In the genomic region with DNA sequence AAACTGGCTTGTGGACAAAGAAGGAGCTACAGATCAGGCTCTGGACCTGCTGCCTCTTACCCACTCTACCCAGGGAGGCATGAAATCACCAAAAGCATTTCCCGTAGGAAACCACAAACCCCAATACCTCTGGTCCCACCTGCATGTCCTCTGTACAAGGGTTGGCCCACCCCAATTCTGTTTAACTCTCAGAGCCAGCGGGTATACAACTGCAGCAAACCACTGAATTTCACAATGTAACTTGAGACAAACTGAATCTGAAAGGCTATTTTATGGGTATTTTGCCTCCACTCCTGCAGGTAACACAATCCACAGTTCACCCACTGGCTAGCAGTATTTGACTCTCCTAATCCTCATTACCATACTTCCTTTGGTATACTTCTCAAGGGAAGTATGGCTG, we compare ENCODE assay signal across 9 cellular contexts. TPM values are rescaled to one million over a fixed set of nuclear protein-coding genes. Genes with fewer than 3 reads are reported as not detected.
DNase-seq lines count a peak whose midpoint lies in the region; ATAC-seq and TF ChIP-seq lines count a peak whose summit lies in the region.
"Had no signal": no experiment of that assay in that cellular context is flagged by ENCODE, and none has a peak within 500 bp of the region (broad histone marks: within the 10 kb centered on the region; RNA-seq: fewer than 3 reads in every experiment).

No MANE protein-coding gene starts in this region.

- DNase-seq in GF-D8 (lab: John Stamatoyannopoulos, UW) (peak; percentile 60), cerebellum (ENCODE audit: low spot score) (no peak), T-helper 9 cell (no peak), putamen (ENCODE audit: low spot score) (no peak), A172 (ENCODE audit: low spot score) (no peak)

- ATAC-seq in GM19468 (IDR thresholded peaks at IDR 0.05; ENCODE audit: extremely low read depth, unreplicated experiment) (peak; percentile 71), HG03159 (IDR thresholded peaks at IDR 0.05; ENCODE audit: unreplicated experiment) (peak; percentile 56), SK-N-SH treated with all-trans-retinoic acid at 6 μM for 48 hours (peak; percentile 4; the same call in 1 of the 3 replicates)
- ATAC-seq: Panc1 had no signal

TF ChIP-seq in SK-N-SH treated with all-trans-retinoic acid at 6 μM for 48 hours, 23 proteins besides CTCF, POLR2A, EP300 and RAD21:
- TF ChIP-seq OSR1 (CRISPR knock-in tag; IDR thresholded peaks at IDR 0.05): no peak
- TF ChIP-seq CSDC2 (CRISPR knock-in tag; IDR thresholded peaks at IDR 0.05): no peak
- TF ChIP-seq RARB (CRISPR knock-in tag; IDR thresholded peaks at IDR 0.05): no peak
- TF ChIP-seq ESRRG (CRISPR knock-in tag; IDR thresholded peaks at IDR 0.05): no peak
- no peak for TF ChIP-seq BACH2 (CRISPR knock-in tag; IDR thresholded peaks at IDR 0.05; ENCODE audit: borderline replicate concordance)
- TF ChIP-seq SNAI2 (CRISPR knock-in tag; IDR thresholded peaks at IDR 0.05): no peak
- no peak for TF ChIP-seq PPARA (CRISPR knock-in tag; IDR thresholded peaks at IDR 0.05; ENCODE audit: borderline replicate concordance)
- TF ChIP-seq, protein P1, sequence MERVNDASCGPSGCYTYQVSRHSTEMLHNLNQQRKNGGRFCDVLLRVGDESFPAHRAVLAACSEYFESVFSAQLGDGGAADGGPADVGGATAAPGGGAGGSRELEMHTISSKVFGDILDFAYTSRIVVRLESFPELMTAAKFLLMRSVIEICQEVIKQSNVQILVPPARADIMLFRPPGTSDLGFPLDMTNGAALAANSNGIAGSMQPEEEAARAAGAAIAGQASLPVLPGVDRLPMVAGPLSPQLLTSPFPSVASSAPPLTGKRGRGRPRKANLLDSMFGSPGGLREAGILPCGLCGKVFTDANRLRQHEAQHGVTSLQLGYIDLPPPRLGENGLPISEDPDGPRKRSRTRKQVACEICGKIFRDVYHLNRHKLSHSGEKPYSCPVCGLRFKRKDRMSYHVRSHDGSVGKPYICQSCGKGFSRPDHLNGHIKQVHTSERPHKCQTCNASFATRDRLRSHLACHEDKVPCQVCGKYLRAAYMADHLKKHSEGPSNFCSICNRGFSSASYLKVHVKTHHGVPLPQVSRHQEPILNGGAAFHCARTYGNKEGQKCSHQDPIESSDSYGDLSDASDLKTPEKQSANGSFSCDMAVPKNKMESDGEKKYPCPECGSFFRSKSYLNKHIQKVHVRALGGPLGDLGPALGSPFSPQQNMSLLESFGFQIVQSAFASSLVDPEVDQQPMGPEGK (CRISPR knock-in tag; IDR thresholded peaks at IDR 0.05; ENCODE audit: borderline replicate concordance): no peak
- TF ChIP-seq, protein P2, sequence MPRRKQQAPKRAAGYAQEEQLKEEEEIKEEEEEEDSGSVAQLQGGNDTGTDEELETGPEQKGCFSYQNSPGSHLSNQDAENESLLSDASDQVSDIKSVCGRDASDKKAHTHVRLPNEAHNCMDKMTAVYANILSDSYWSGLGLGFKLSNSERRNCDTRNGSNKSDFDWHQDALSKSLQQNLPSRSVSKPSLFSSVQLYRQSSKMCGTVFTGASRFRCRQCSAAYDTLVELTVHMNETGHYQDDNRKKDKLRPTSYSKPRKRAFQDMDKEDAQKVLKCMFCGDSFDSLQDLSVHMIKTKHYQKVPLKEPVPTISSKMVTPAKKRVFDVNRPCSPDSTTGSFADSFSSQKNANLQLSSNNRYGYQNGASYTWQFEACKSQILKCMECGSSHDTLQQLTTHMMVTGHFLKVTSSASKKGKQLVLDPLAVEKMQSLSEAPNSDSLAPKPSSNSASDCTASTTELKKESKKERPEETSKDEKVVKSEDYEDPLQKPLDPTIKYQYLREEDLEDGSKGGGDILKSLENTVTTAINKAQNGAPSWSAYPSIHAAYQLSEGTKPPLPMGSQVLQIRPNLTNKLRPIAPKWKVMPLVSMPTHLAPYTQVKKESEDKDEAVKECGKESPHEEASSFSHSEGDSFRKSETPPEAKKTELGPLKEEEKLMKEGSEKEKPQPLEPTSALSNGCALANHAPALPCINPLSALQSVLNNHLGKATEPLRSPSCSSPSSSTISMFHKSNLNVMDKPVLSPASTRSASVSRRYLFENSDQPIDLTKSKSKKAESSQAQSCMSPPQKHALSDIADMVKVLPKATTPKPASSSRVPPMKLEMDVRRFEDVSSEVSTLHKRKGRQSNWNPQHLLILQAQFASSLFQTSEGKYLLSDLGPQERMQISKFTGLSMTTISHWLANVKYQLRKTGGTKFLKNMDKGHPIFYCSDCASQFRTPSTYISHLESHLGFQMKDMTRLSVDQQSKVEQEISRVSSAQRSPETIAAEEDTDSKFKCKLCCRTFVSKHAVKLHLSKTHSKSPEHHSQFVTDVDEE (CRISPR knock-in tag; IDR thresholded peaks at IDR 0.05): no peak
- no peak for TF ChIP-seq ZNF70 (CRISPR knock-in tag; IDR thresholded peaks at IDR 0.05)
- no peak for TF ChIP-seq GLIS3 (CRISPR knock-in tag; IDR thresholded peaks at IDR 0.05)
- TF ChIP-seq ZFP3 (CRISPR knock-in tag; IDR thresholded peaks at IDR 0.05): no peak
- no peak for TF ChIP-seq ZFP30 (CRISPR knock-in tag; IDR thresholded peaks at IDR 0.05)
- TF ChIP-seq ISL1 (CRISPR knock-in tag; IDR thresholded peaks at IDR 0.05): no peak
- TF ChIP-seq, protein P3, sequence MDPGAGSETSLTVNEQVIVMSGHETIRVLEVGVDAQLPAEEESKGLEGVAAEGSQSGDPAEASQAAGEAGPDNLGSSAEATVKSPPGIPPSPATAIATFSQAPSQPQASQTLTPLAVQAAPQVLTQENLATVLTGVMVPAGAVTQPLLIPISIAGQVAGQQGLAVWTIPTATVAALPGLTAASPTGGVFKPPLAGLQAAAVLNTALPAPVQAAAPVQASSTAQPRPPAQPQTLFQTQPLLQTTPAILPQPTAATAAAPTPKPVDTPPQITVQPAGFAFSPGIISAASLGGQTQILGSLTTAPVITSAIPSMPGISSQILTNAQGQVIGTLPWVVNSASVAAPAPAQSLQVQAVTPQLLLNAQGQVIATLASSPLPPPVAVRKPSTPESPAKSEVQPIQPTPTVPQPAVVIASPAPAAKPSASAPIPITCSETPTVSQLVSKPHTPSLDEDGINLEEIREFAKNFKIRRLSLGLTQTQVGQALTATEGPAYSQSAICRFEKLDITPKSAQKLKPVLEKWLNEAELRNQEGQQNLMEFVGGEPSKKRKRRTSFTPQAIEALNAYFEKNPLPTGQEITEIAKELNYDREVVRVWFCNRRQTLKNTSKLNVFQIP (CRISPR knock-in tag; IDR thresholded peaks at IDR 0.05; ENCODE audit: borderline replicate concordance, low read depth): no peak
- TF ChIP-seq ARNTL (CRISPR knock-in tag; IDR thresholded peaks at IDR 0.05; ENCODE audit: borderline replicate concordance, low read depth): no peak
- TF ChIP-seq ZC3H10 (CRISPR knock-in tag; IDR thresholded peaks at IDR 0.05): no peak
- no peak for TF ChIP-seq ZNF565 (CRISPR knock-in tag; conservative IDR thresholded peaks at IDR 0.05; ENCODE audit: low read depth)
- TF ChIP-seq TCF4 (CRISPR knock-in tag; IDR thresholded peaks at IDR 0.05; ENCODE audit: borderline replicate concordance): no peak

RNA-seq across cellular contexts. Expression of a gene that starts 16.5 kb away (rescaled TPM):
- 0.36 TPM for total RNA-seq in cerebellum
- 1.4 and 3.2 TPM in 2 replicates for total RNA-seq in A172 (2014; rRNA removed; shearing (Covaris generic))

Comparison
In these comparisons a context has a peak if more than half of its experiments do, and no peak if none do; other contexts are left out.
1. ATAC-seq: peak in every context shown above with its lines; median percentile 71 in GM19468; 56 in HG03159; 4 in SK-N-SH treated with all-trans-retinoic acid at 6 μM for 48 hours.